Comparison of ENCODE assay signal across 12 cellular contexts in the genomic region with DNA sequence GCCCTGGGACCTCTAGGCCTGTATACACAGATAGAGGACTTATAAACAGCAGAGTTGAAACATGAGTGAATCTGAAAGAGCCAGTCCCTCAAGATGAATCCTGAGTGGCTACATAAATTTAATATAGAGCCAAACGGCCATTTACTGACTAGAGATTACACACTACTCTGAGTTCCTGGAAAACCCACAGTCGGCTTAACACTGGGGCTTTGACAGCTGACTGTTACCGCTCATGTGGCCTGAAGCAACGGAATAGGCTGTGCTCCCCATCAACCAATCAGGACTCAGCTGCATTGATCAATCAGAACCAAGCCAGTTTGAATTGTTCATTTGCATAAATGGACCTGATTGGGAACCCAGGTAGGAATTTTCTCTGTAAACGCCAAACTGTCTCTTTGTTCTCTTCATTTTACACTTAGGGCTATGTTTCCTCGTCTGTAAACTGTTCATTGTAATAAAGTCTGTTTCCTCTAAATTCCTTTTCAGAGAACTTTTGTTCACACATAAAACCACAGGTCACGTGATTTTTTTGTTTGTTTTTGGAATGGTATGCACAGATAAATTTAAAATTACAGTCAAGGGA. TPM values are rescaled to one million over a fixed set of nuclear protein-coding genes. Genes with fewer than 3 reads are reported as not detected.
DNase-seq lines count a peak whose midpoint lies in the region; TF ChIP-seq lines count a peak whose summit lies in the region.
"Had no signal": no experiment of that assay in that cellular context is flagged by ENCODE, and none has a peak within 500 bp of the region (broad histone marks: within the 10 kb centered on the region; RNA-seq: fewer than 3 reads in every experiment).

No MANE protein-coding gene starts in this region.

- H3K9me3 ChIP-seq in duodenal mucosa (ENCODE audit: control insufficient read depth in 1 of 2, low read length in 2 of 2) (no peaks in the 10 kb centered on the region), testis (no peaks in the 10 kb centered on the region)
- H3K9me3 ChIP-seq: right atrium auricular region, SJSA1 had no signal

- intact Hi-C loops in testis (cut with DNase I; ENCODE audit: low total_unique reads): no loop called here

- peaks cover 32 to 39% of the 10 kb centered on the region in 2 donors for H3K4me1 ChIP-seq in duodenal mucosa (ENCODE audit: control insufficient read depth in 1 of 2, insufficient read depth in 2 of 2, low read length in 2 of 2)
- H3K4me1 ChIP-seq in testis: peaks cover 7% of the 10 kb centered on the region

- no peak for TF ChIP-seq CTCF in testis (IDR thresholded peaks at IDR 0.05)

- H3K4me3 ChIP-seq in duodenal mucosa (ENCODE audit: low read depth in 1 of 2, low read length in 2 of 2): peak overlapping the region; percentile 41 to 56
- peak overlapping the region in 1 of 2 donors; percentile 27 for H3K4me3 ChIP-seq in testis
- H3K4me3 ChIP-seq: right atrium auricular region, SJSA1 had no signal

- H3K27ac ChIP-seq in duodenal mucosa (ENCODE audit: low read depth, low read length): no peak overlapping the region
- no peak overlapping the region for H3K27ac ChIP-seq in testis
- H3K27ac ChIP-seq: SJSA1 had no signal

- H3K36me3 ChIP-seq in duodenal mucosa (ENCODE audit: control insufficient read depth in 1 of 2, insufficient read depth in 2 of 2, low read length in 2 of 2) (no peaks in the 10 kb centered on the region), testis (ENCODE audit: low read depth, missing control alignments) (no peaks in the 10 kb centered on the region)
- H3K36me3 ChIP-seq: right atrium auricular region, SJSA1 had no signal

- TF ChIP-seq POLR2A in testis (IDR thresholded peaks at IDR 0.05): no peak

- WGBS in testis, 2 donors: 50 to 73% methylated on average over 7 of the region's 7 CpGs

- DNase-seq in activated naive CD4-positive, alpha-beta T cell treated with Interleukin-2 at 50 U/mL for 16 hours: peak; percentile 34
- DNase-seq in activated naive CD4-positive, alpha-beta T cell treated with anti-CD3 and anti-CD28 coated beads, Interleukin-2, amount 50 U/mL, for 16 hours: no peak
- DNase-seq in SHP77 treated with DMSO at 0.1 percent for 48 hours (lab: John Stamatoyannopoulos, UW): peak; percentile 77
- peak; percentile 25 for DNase-seq in testis
- DNase-seq in cortex of kidney (lab: John Stamatoyannopoulos, UW): no peak
- no peak for DNase-seq in kidney tubule cell (ENCODE audit: low spot score)
- DNase-seq in stimulated activated CD4-positive, alpha-beta T cell treated with anti-CD3 and anti-CD28 coated beads, Interleukin-12 subunit alpha, Interleukin-12 subunit beta, amount 100 ng/mL, for 4 hours: no peak
- DNase-seq: AML-193, GDM1 had no signal

- H3K27me3 ChIP-seq in duodenal mucosa (ENCODE audit: control insufficient read depth in 1 of 2, insufficient read depth in 2 of 2, low read length in 2 of 2): no peaks in the 10 kb centered on the region
- no peaks in the 10 kb centered on the region for H3K27me3 ChIP-seq in testis
- H3K27me3 ChIP-seq: right atrium auricular region, SJSA1 had no signal

- H3K9ac ChIP-seq in duodenal mucosa (ENCODE audit: low read depth in 1 of 2, low read length in 2 of 2): peak overlapping the region in 1 of 2 donors; percentile 64

RNA-seq across cellular contexts. Expression of a gene that starts 40.5 kb away (rescaled TPM):
- total RNA-seq in testis: 100 to 1,000 TPM; 168 to 200 TPM
- polyA plus RNA-seq in testis (ENCODE audit: insufficient read depth, low read depth, low replicate concordance): 46.1 TPM

Comparison
In these comparisons a context has a peak if more than half of its experiments do, and no peak if none do; other contexts are left out.
1. DNase-seq: peak in activated naive CD4-positive, alpha-beta T cell treated with Interleukin-2 at 50 U/mL for 16 hours (single experiment), SHP77 treated with DMSO at 0.1 percent for 48 hours (single experiment) and testis (single experiment); none in activated naive CD4-positive, alpha-beta T cell treated with anti-CD3 and anti-CD28 coated beads, Interleukin-2, amount 50 U/mL, for 16 hours (single experiment), cortex of kidney (single experiment), kidney tubule cell (single experiment) and stimulated activated CD4-positive, alpha-beta T cell treated with anti-CD3 and anti-CD28 coated beads, Interleukin-12 subunit alpha, Interleukin-12 subunit beta, amount 100 ng/mL, for 4 hours (single experiment).